ENCODE assay signal across 1 cellular context in genomic region chr15:68790910-68791309, GRCh38.
TF ChIP-seq lines count a peak whose summit lies in the region.

No MANE protein-coding gene starts in this region.

TF ChIP-seq in H1, 55 proteins besides CTCF, POLR2A, EP300 and RAD21:
- TF ChIP-seq, protein P1, sequence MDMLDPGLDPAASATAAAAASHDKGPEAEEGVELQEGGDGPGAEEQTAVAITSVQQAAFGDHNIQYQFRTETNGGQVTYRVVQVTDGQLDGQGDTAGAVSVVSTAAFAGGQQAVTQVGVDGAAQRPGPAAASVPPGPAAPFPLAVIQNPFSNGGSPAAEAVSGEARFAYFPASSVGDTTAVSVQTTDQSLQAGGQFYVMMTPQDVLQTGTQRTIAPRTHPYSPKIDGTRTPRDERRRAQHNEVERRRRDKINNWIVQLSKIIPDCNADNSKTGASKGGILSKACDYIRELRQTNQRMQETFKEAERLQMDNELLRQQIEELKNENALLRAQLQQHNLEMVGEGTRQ (IDR thresholded peaks at IDR 0.05; ENCODE audit: low read length) = no peak
- TF ChIP-seq SIN3A (conservative IDR thresholded peaks at IDR 0.05 in 1 of 2, IDR thresholded peaks at IDR 0.05 in 1 of 2; ENCODE audit: low read depth in 1 of 2, low read length in 2 of 2) (no peak), TAF1 (IDR thresholded peaks at IDR 0.05; ENCODE audit: low read depth, low read length) (0 out of 2 replicates have a peak, but pooled peaks have one; percentile 2)
